In the genomic region with DNA sequence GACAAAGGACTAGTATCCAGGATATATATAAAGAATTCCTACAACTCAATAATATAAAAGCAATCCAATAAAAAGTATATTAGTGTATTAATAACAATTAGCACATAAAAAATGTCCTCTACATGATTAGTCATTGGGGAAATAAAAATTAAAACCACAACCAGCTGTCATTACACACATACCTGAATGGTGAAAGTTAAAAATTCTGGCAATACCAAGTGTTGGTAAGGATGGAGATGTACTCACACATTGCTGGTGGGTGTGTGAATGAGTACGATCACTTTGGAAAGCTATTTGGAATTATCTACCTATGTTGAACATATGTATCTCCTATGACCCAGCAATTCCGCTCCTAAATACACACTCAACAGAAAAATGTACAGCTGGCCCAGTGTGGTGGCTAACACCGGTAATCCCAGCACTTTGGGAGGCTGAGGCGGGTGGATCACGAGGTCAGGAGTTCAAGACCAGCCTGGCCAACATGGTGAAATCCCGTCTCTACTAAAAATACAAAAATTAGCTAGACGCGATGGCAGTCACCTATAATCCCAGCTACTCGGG, we compare ENCODE assay signal across 34 cellular contexts. TPM values are rescaled to one million over a fixed set of nuclear protein-coding genes. Genes with fewer than 3 reads are reported as not detected.
"Had no signal": no experiment of that assay in that cellular context is flagged by ENCODE, and none has a peak within 500 bp of the region (broad histone marks: within the 10 kb centered on the region; RNA-seq: fewer than 3 reads in every experiment).

No MANE protein-coding gene starts in this region.

- FAIRE-seq: astrocyte had no signal

- H3K36me3 Mint-ChIP-seq: activated naive CD8-positive, alpha-beta T cell had no signal

- ATAC-seq: activated CD4-positive, CD25-positive, alpha-beta regulatory T cell treated with anti-CD3 and anti-CD28 coated beads, Interleukin-2, amount 50 U/mL, for 24 hours; activated CD8-positive, alpha-beta T cell treated with anti-CD3 and anti-CD28 coated beads for 36 hours; activated T-cell treated with anti-CD3 and anti-CD28 coated beads, Interleukin-2, amount 50 U/mL, for 4 hours; activated T-helper 17 cell treated with anti-CD3 and anti-CD28 coated beads, Interleukin-2, amount 50 U/mL, for 72 hours; esophagus mucosa; gastrocnemius medialis; heart left ventricle; T-helper 17 cell had no signal

- H3K4me1 Mint-ChIP-seq: activated B cell treated with CpG ODN at 0.5 μM for 24 hours had no signal

- H3K27me3 ChIP-seq: brain microvascular endothelial cell, colonic mucosa had no signal

- H3K27ac Mint-ChIP-seq: activated B cell treated with CpG ODN at 0.5 μM for 24 hours; activated CD8-positive, alpha-beta T cell treated with anti-CD3 and anti-CD28 coated beads for 36 hours; activated naive CD8-positive, alpha-beta T cell; activated T-helper 17 cell treated with anti-CD3 and anti-CD28 coated beads, Interleukin-2, amount 50 U/mL, for 72 hours; T-helper 17 cell; T-helper 2 cell treated with Interferon-gamma antibody and Interleukin-4, amounts not matched to agents 5 μg/mL and 100 μg/mL, for 36 hours had no signal

- H3K9me3 Mint-ChIP-seq: activated B cell treated with CpG ODN at 0.5 μM for 24 hours; activated CD8-positive, alpha-beta T cell treated with anti-CD3 and anti-CD28 coated beads for 36 hours; activated T-cell treated with anti-CD3 and anti-CD28 coated beads, Interleukin-2, amount 50 U/mL, for 4 hours; activated T-helper 17 cell treated with anti-CD3 and anti-CD28 coated beads, Interleukin-2, amount 50 U/mL, for 72 hours; T-helper 2 cell treated with Interferon-gamma antibody and Interleukin-4, amounts not matched to agents 5 μg/mL and 100 μg/mL, for 36 hours had no signal

- H3K9me3 ChIP-seq: colonic mucosa, gastrocnemius medialis, heart left ventricle had no signal

- H3K27ac ChIP-seq: brain microvascular endothelial cell, cardiac muscle cell, colonic mucosa, gastrocnemius medialis, heart left ventricle, WERI-Rb-1 had no signal

- H3K36me3 ChIP-seq: brain microvascular endothelial cell, cardiac muscle cell, colonic mucosa, gastrocnemius medialis, heart left ventricle, WERI-Rb-1 had no signal

- H3K4me1 ChIP-seq: colonic mucosa, gastrocnemius medialis, heart left ventricle had no signal

- DNase-seq: activated B cell treated with CpG ODN at 0.5 μM for 24 hours; activated CD4-positive, alpha-beta T cell treated with anti-CD3 and anti-CD28 coated beads for 48 hours; activated CD4-positive, alpha-beta T cell treated with anti-CD3 and anti-CD28 coated beads, Interleukin-2, amount 50 U/mL, for 1 hour; activated CD4-positive, alpha-beta T cell treated with anti-CD3 and anti-CD28 coated beads, Interleukin-2, amount 50 U/mL, for 48 hours; activated CD8-positive, alpha-beta memory T cell treated with anti-CD3 and anti-CD28 coated beads for 24 hours; activated CD8-positive, alpha-beta T cell treated with anti-CD3 and anti-CD28 coated beads for 36 hours; activated effector memory CD4-positive, alpha-beta T cell treated with Interleukin-2 at 50 U/mL for 16 hours; activated gamma-delta T cell treated with Interleukin-2 at 50 U/mL for 16 hours; activated naive CD4-positive, alpha-beta T cell treated with anti-CD3 and anti-CD28 coated beads, Interleukin-2, amount 50 U/mL, for 16 hours; activated naive CD4-positive, alpha-beta T cell treated with Interleukin-2 at 50 U/mL for 16 hours; activated T-cell treated with anti-CD3 and anti-CD28 coated beads, Interleukin-2, amount 50 U/mL, for 4 hours; amniotic stem cell; anterior cingulate cortex; brain microvascular endothelial cell; central memory CD4-positive, alpha-beta T cell; cerebellar nuclear complex; colonic mucosa; effector CD8-positive, alpha-beta T cell; foreskin fibroblast; gastrocnemius medialis; glutamatergic neuron; heart left ventricle; T-helper 1 cell; T-helper 17 cell; T1000; WERI-Rb-1 had no signal

- H3K4me3 Mint-ChIP-seq: activated B cell treated with CpG ODN at 0.5 μM for 24 hours; activated CD8-positive, alpha-beta T cell treated with anti-CD3 and anti-CD28 coated beads for 36 hours; activated naive CD8-positive, alpha-beta T cell; activated T-cell treated with anti-CD3 and anti-CD28 coated beads, Interleukin-2, amount 50 U/mL, for 4 hours; activated T-helper 17 cell treated with anti-CD3 and anti-CD28 coated beads, Interleukin-2, amount 50 U/mL, for 72 hours; T-helper 17 cell; T-helper 2 cell treated with Interferon-gamma antibody and Interleukin-4, amounts not matched to agents 5 μg/mL and 100 μg/mL, for 36 hours had no signal

- H3K4me3 ChIP-seq: cardiac muscle cell, colonic mucosa, gastrocnemius medialis, heart left ventricle had no signal

RNA-seq across cellular contexts. Expression of a gene that starts 17.3 kb away (rescaled TPM):
- total RNA-seq: activated CD8-positive, alpha-beta T cell treated with anti-CD3 and anti-CD28 coated beads for 36 hours; activated T-helper 17 cell treated with anti-CD3 and anti-CD28 coated beads, Interleukin-2, amount 50 U/mL, for 72 hours; epithelial cell of proximal tubule; gastrocnemius medialis; T-helper 17 cell had no signal
